In the genomic region with DNA sequence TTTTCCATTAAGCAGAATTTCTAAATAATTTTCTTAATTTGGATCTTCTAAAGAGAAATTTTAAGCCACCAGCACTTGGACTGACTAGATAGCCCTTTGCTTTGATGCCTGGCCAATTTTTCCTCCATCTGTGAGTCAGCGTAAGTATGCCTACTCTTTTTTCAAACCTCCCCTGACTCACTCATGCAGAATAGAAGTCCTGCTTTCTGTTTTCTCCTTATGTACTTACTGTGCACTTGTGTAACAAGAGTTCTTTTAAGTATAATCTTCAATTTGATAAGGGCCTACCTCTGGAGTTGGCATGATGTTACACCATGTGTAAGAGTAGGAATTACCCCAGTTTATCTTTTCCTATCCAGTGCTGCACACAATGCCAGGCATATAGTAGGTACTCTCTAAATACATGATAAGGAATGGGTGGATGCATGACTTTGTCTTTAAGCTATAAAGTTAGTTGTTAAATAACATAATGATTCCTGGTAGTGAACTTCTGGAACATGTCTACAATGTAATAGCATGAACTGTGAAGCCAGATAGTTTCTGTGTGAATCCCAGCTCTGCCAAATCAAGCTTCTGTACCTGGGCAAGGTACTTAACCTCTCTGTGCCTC, we compare ENCODE assay signal across 8 cellular contexts.
A peak's percentile ranks its signal among the peaks of the same experiment; 100 is the strongest.
DNase-seq lines count a peak whose midpoint lies in the region; ATAC-seq, FAIRE-seq and TF ChIP-seq lines count a peak whose summit lies in the region.

No MANE protein-coding gene starts in this region.

- DNase-seq in Calu3 (peak; percentile 50), RWPE1 (ENCODE audit: low spot score) (peak; percentile 26), fibroblast of villous mesenchyme (ENCODE audit: low read depth) (peak; percentile 77), pulmonary artery endothelial cell (ENCODE audit: low read depth, low spot score) (peak; percentile 55), GM12891 (ENCODE audit: insufficient read length, low spot score) (no peak)
- no peak for DNase-seq in activated CD4-positive, alpha-beta T cell treated with anti-CD3 and anti-CD28 coated beads for 4 hours

- peaks cover 4% of the 10 kb centered on the region for H3K36me3 Mint-ChIP-seq in Calu3 (ENCODE audit: insufficient read depth, unreplicated experiment)

- POLR2A ChIA-PET in RWPE1 (lab: Yijun Ruan, JAX; ENCODE audit: low non-redundant PET), result no interaction called here

- peaks cover 15% of the 10 kb centered on the region for H3K4me1 Mint-ChIP-seq in Calu3 (ENCODE audit: low read depth, unreplicated experiment)

- ATAC-seq in HG02571 (IDR thresholded peaks at IDR 0.05; ENCODE audit: unreplicated experiment) (no peak), GM18867 (IDR thresholded peaks at IDR 0.05; ENCODE audit: unreplicated experiment) (no peak)

- TF ChIP-seq CTCF in Calu3 (IDR thresholded peaks at IDR 0.05; ENCODE audit: unreplicated experiment) (no peak), RWPE1 (conservative IDR thresholded peaks at IDR 0.05; ENCODE audit: low read depth) (no peak), fibroblast of villous mesenchyme (IDR thresholded peaks at IDR 0.05; ENCODE audit: insufficient read depth, low read depth, low read length) (no peak)

- peak overlapping the region; percentile 29 for H3K4me3 ChIP-seq in fibroblast of villous mesenchyme (ENCODE audit: low read depth, low read length)

- no peaks in the 10 kb centered on the region for H3K27me3 Mint-ChIP-seq in Calu3 (ENCODE audit: unreplicated experiment)

- intact Hi-C loops in Calu3 (cut with micrococcal nuclease; ENCODE audit: unreplicated experiment), result loop anchor here (10.0 kb wide), 1 partner anchor 368 kb away; no protein-coding TSS in a partner anchor

- peak overlapping the region; percentile 23 for H3K4me3 Mint-ChIP-seq in Calu3 (ENCODE audit: low read depth, unreplicated experiment)

- no peaks in the 10 kb centered on the region for H3K9me3 Mint-ChIP-seq in Calu3 (ENCODE audit: low read depth, unreplicated experiment)

- no peak overlapping the region for H3K27ac ChIP-seq in RWPE1

- CTCF ChIA-PET in Calu3 (lab: Charles Lee) (interaction anchor here (0.6 kb wide), 1 partner anchor 29 kb away, joined by 3 read pairs; no protein-coding TSS in a partner anchor), RWPE1 (lab: Yijun Ruan, JAX) (interaction anchor here (1.2 kb wide), 1 partner anchor 11 kb away, joined by 3 read pairs; no protein-coding TSS in a partner anchor)

- TF ChIP-seq POLR2A in GM12891 (IDR thresholded peaks at IDR 0.05; ENCODE audit: low read depth, low read length), result no peak

- no TSS peak for BruUV-seq in Calu3 (replicated peaks; lab: Mats Ljungman, UMichigan)

- peak overlapping the region; percentile 43 for H3K27ac Mint-ChIP-seq in Calu3 (ENCODE audit: unreplicated experiment)

- no peak for FAIRE-seq in GM12891 (lab: Jason Lieb, UNC)

TF ChIP-seq in GM12891, 5 proteins besides CTCF, POLR2A, EP300 and RAD21:
- no peak for TF ChIP-seq POLR2AphosphoS5 (IDR thresholded peaks at IDR 0.05; ENCODE audit: low read depth, low read length)
- TF ChIP-seq SPI1 (IDR thresholded peaks at IDR 0.05; ENCODE audit: low read depth, low read length), result no peak
- TF ChIP-seq POU2F2 (IDR thresholded peaks at IDR 0.05; ENCODE audit: low read depth, low read length), result no peak
- TF ChIP-seq TAF1 (IDR thresholded peaks at IDR 0.05; ENCODE audit: low read depth, low read length), result no peak
- no peak for TF ChIP-seq PAX5 (IDR thresholded peaks at IDR 0.05; ENCODE audit: insufficient read depth, low read length, severe bottlenecking)

Comparison
In these comparisons a context has a peak if more than half of its experiments do, and no peak if none do; other contexts are left out.
1. DNase-seq: peak in Calu3 (single experiment), RWPE1 (single experiment), fibroblast of villous mesenchyme (single experiment) and pulmonary artery endothelial cell (single experiment); none in GM12891 (single experiment) and activated CD4-positive, alpha-beta T cell treated with anti-CD3 and anti-CD28 coated beads for 4 hours (0 of 2).